1 cellular context compared by ENCODE assay signal in genomic region chr11:17063171-17064002, GRCh38.
A peak's percentile ranks its signal among the peaks of the same experiment; 100 is the strongest.
TF ChIP-seq lines count a peak whose summit lies in the region.

No MANE protein-coding gene starts in this region.

TF ChIP-seq in K562, 482 proteins besides CTCF, POLR2A, EP300 and RAD21 (continued from another document):
- TF ChIP-seq BCLAF1 (IDR thresholded peaks at IDR 0.05; ENCODE audit: borderline replicate concordance in 1 of 2, control insufficient read depth in 1 of 2, low read depth in 2 of 2, low read length in 1 of 2) (no peak), CC2D1A (IDR thresholded peaks at IDR 0.05) (peak; percentile 60; the same call in 1 of the 2 replicates), HNRNPLL (IDR thresholded peaks at IDR 0.05; ENCODE audit: low read depth, low read length, poor library complexity, severe bottlenecking) (no peak), SMC3 (conservative IDR thresholded peaks at IDR 0.05; ENCODE audit: insufficient read depth, low read depth, low read length) (peak; percentile 77), TRIM24 (IDR thresholded peaks at IDR 0.05) (0 out of 4 replicates have a peak, but pooled peaks have one; percentile 31 to 37), FOXJ3 (CRISPR knock-in tag; IDR thresholded peaks at IDR 0.05) (no peak), DEAF1 (CRISPR knock-in tag; IDR thresholded peaks at IDR 0.05) (peak; percentile 74), HES1 (IDR thresholded peaks at IDR 0.05; ENCODE audit: low read depth) (no peak), TRIM28 (IDR thresholded peaks at IDR 0.05) (peak; percentile 75)
